Comparison of ENCODE assay signal across 10 cellular contexts in genomic region chr15:78242128-78242527, GRCh38.
DNase-seq lines count a peak whose midpoint lies in the region; ATAC-seq and TF ChIP-seq lines count a peak whose summit lies in the region.
"Had no signal": no experiment of that assay in that cellular context is flagged by ENCODE, and none has a peak within 500 bp of the region (broad histone marks: within the 10 kb centered on the region; RNA-seq: fewer than 3 reads in every experiment).

No MANE protein-coding gene starts in this region.

- no peak overlapping the region for H3K4me3 ChIP-seq in GM12865 (ENCODE audit: low read depth, low read length)

- TF ChIP-seq CTCF in GM12865 (IDR thresholded peaks at IDR 0.05; ENCODE audit: insufficient read depth, low read depth, low read length, missing control alignments), result peak; percentile 51

- ATAC-seq in SK-N-SH treated with all-trans-retinoic acid at 6 μM for 48 hours, result peak; percentile 70
- ATAC-seq in HG03378 (IDR thresholded peaks at IDR 0.05; ENCODE audit: unreplicated experiment), result no peak
- ATAC-seq in GM19455 (IDR thresholded peaks at IDR 0.05; ENCODE audit: unreplicated experiment), result no peak
- ATAC-seq: activated T-cell treated with anti-CD3 and anti-CD28 coated beads, Interleukin-2, amount 50 U/mL, for 4 hours had no signal

- peak; percentile 36 for DNase-seq in ACHN
- peak; percentile 18 for DNase-seq in GM12865 (ENCODE audit: low read depth)
- peak; percentile 14 for DNase-seq in glomerular visceral epithelial cell (ENCODE audit: extremely low spot score)
- no peak for DNase-seq in central memory CD4-positive, alpha-beta T cell
- DNase-seq in germinal center (ENCODE audit: low spot score), result no peak
- DNase-seq: activated T-cell treated with anti-CD3 and anti-CD28 coated beads, Interleukin-2, amount 50 U/mL, for 4 hours; NCI-H1105 had no signal

- in situ Hi-C loops in ACHN (cut with HindIII; ENCODE audit: low pct_ligation_motif_present, low pct_unique_long_range_greater_than_20kb, low sequenced_read_pairs), result no loop called here

TF ChIP-seq in SK-N-SH treated with all-trans-retinoic acid at 6 μM for 48 hours, 23 proteins besides CTCF, POLR2A, EP300 and RAD21:
- TF ChIP-seq TOX (CRISPR knock-in tag; IDR thresholded peaks at IDR 0.05; ENCODE audit: borderline replicate concordance), result no peak
- no peak for TF ChIP-seq ZFP30 (CRISPR knock-in tag; IDR thresholded peaks at IDR 0.05)
- no peak for TF ChIP-seq CREB5 (CRISPR knock-in tag; IDR thresholded peaks at IDR 0.05; ENCODE audit: low read depth)
- no peak for TF ChIP-seq ARNTL (CRISPR knock-in tag; IDR thresholded peaks at IDR 0.05; ENCODE audit: borderline replicate concordance, low read depth)

Comparison
In these comparisons a context has a peak if more than half of its experiments do, and no peak if none do; other contexts are left out.
1. DNase-seq: peak in ACHN (single experiment), GM12865 (single experiment) and glomerular visceral epithelial cell (single experiment); none in central memory CD4-positive, alpha-beta T cell (single experiment) and germinal center (single experiment).